Comparison of ENCODE assay signal across 7 cellular contexts in the genomic region with DNA sequence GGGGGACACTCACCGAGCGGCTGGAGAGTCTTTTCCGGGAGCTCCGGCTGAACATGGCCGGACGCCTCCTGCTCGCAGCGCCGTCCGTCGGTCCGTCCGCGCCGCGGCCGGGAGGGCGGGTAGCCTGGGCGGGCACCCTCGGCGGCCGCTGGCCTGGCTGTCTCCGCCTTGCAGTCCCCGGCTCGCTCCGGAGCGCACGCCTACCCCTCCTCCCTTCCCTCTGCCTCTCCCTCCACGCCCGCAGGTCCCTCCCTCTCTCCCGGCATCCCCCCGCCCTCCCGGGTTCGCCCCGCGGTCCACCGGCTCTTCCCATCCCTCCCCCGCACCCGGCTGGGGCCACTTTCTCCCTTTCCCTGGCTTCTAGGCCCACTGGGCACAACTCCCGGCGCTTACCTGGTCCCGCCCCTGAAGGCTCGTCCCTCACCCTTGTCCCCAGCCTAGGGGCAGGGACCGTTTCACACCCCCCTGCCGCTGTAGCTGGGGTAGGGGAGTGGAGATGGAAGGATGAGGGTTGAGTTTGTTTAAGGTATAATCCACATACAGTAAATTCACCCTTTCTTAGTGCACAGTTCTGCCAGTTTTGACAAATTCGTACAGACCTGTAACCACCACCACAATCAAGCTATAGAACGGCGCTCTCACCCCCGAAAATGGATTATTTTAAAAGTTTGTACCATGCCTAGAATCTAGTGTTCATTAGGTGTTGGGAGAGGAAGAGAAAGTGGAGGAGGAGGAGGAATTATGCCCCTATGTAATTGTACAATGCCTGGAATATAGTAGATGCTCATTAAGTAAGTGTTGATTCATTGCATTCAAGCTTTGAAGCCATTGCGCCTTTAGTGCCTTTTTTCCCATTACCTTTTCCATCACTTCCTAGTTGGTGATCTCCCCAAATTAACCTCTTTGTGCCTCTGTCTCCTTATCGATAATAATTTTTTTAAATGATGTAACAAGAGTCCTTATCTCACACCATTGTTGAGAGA.
DNase-seq lines count a peak whose midpoint lies in the region; ATAC-seq and TF ChIP-seq lines count a peak whose summit lies in the region.

No MANE protein-coding gene starts in this region.

- peak overlapping the region; percentile 57 for H3K9ac ChIP-seq in adipocyte (ENCODE audit: low read length)

- POLR2A ChIA-PET in HEK293T (lab: Yijun Ruan, JAX) = no interaction called here

- 11 to 14% (median 12%) methylated on average over 40 to 51 of the region's 51 CpGs for WGBS in stomach, 5 donors

- H3K4me3 ChIP-seq in adipocyte (ENCODE audit: low read length) (peak overlapping the region; percentile 78), iPS-11a (ENCODE audit: low read depth, low read length) (peak overlapping the region; percentile 66), stomach (peak overlapping the region; percentile 49 to 65 (median 58))

- DNase-seq in HEK293T (ENCODE audit: extremely low spot score) (peak; percentile 68), adipocyte (ENCODE audit: low read depth) (peak; percentile 72), stomach (peak; percentile 60), NCI-H2196 treated with DMSO at 0.1 percent for 48 hours (lab: John Stamatoyannopoulos, UW; ENCODE audit: unreplicated experiment) (no peak), posterior vena cava (ENCODE audit: low spot score) (no peak)

- TF ChIP-seq CTCF in stomach (IDR thresholded peaks at IDR 0.05) = no peak

- no peak for TF ChIP-seq POLR2A in stomach (IDR thresholded peaks at IDR 0.05)

- no peak for ATAC-seq in HG03457 (IDR thresholded peaks at IDR 0.05; ENCODE audit: unreplicated experiment)

- TF ChIP-seq EP300 in stomach (IDR thresholded peaks at IDR 0.05) = no peak

- H3K4me1 ChIP-seq in adipocyte (ENCODE audit: control insufficient read depth, insufficient read depth, low read length) (peaks cover 16% of the 10 kb centered on the region), stomach (peaks cover 22 to 54% (median 44%) of the 10 kb centered on the region in 4 donors)

- CTCF ChIA-PET in HEK293T (lab: Yijun Ruan, JAX) = no interaction called here

- H3K36me3 ChIP-seq in adipocyte (ENCODE audit: control insufficient read depth, insufficient read depth, low read length, severe bottlenecking) (no peaks in the 10 kb centered on the region), stomach (no peaks in the 10 kb centered on the region)

- H3K27ac ChIP-seq in stomach = peak overlapping the region; percentile 30 to 67 (median 55)

- H3K27me3 ChIP-seq in adipocyte (replicated peaks; ENCODE audit: control insufficient read depth, insufficient read depth, low read length) (peaks cover 23% of the 10 kb centered on the region), stomach (peaks cover 0 to 48% (median 11%) of the 10 kb centered on the region in 3 donors)

- intact Hi-C loops in stomach (cut with DNase I; ENCODE audit: low total_unique reads) = no loop called here
- intact Hi-C loops in posterior vena cava (cut with DNase I) = no loop called here

- H3K9me3 ChIP-seq in adipocyte (ENCODE audit: control insufficient read depth, low read length) (no peaks in the 10 kb centered on the region), stomach (no peaks in the 10 kb centered on the region)

TF ChIP-seq in HEK293T, 16 proteins besides CTCF, POLR2A, EP300 and RAD21:
- TF ChIP-seq L3MBTL2 (conservative IDR thresholded peaks at IDR 0.05) = no peak
- no peak for TF ChIP-seq ELF4 (IDR thresholded peaks at IDR 0.05)
- TF ChIP-seq LEF1 (IDR thresholded peaks at IDR 0.05; ENCODE audit: borderline replicate concordance) = no peak
- TF ChIP-seq, protein P1, sequence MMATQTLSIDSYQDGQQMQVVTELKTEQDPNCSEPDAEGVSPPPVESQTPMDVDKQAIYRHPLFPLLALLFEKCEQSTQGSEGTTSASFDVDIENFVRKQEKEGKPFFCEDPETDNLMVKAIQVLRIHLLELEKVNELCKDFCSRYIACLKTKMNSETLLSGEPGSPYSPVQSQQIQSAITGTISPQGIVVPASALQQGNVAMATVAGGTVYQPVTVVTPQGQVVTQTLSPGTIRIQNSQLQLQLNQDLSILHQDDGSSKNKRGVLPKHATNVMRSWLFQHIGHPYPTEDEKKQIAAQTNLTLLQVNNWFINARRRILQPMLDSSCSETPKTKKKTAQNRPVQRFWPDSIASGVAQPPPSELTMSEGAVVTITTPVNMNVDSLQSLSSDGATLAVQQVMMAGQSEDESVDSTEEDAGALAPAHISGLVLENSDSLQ (IDR thresholded peaks at IDR 0.05) = no peak
- TF ChIP-seq SUZ12 (IDR thresholded peaks at IDR 0.05) = no peak
- TF ChIP-seq NFRKB (IDR thresholded peaks at IDR 0.05) = no peak
- TF ChIP-seq CTBP1 (IDR thresholded peaks at IDR 0.05; ENCODE audit: borderline replicate concordance) = no peak
- no peak for TF ChIP-seq ZNF384 (IDR thresholded peaks at IDR 0.05)
- no peak for TF ChIP-seq TARDBP (IDR thresholded peaks at IDR 0.05)
- no peak for TF ChIP-seq ARNT (IDR thresholded peaks at IDR 0.05)
- no peak for TF ChIP-seq FOXM1 (IDR thresholded peaks at IDR 0.05; ENCODE audit: borderline replicate concordance)
- no peak for TF ChIP-seq FOXA1 (IDR thresholded peaks at IDR 0.05)
- no peak for TF ChIP-seq HDGF (IDR thresholded peaks at IDR 0.05; ENCODE audit: borderline replicate concordance)
- TF ChIP-seq BHLHE40 (IDR thresholded peaks at IDR 0.05; ENCODE audit: borderline replicate concordance) = no peak

Comparison
In these comparisons a context has a peak if more than half of its experiments do, and no peak if none do; other contexts are left out.
1. DNase-seq: peak in HEK293T (single experiment), adipocyte (single experiment) and stomach (single experiment); none in NCI-H2196 treated with DMSO at 0.1 percent for 48 hours (single experiment) and posterior vena cava (single experiment).
2. Peak in every context shown above with its lines, with median percentiles within 50 percentile points of each other: H3K4me3 ChIP-seq.